In genomic region chr9:21872696-21873095, GRCh38 we compare ENCODE assay signal across 17 cellular contexts.
DNase-seq lines count a peak whose midpoint lies in the region; ATAC-seq and TF ChIP-seq lines count a peak whose summit lies in the region.
"Had no signal": no experiment of that assay in that cellular context is flagged by ENCODE, and none has a peak within 500 bp of the region (broad histone marks: within the 10 kb centered on the region; RNA-seq: fewer than 3 reads in every experiment).

No MANE protein-coding gene starts in this region.

- no peaks in the 10 kb centered on the region for H3K36me3 ChIP-seq in A673 (ENCODE audit: insufficient read depth, low read length, poor library complexity, severe bottlenecking)
- H3K36me3 ChIP-seq in HCT116 (ENCODE audit: control insufficient read depth in 1 of 2, insufficient read depth in 2 of 2, low read length in 2 of 2) = peaks cover 3 to 15% of the 10 kb centered on the region in 2 experiments; a peak in 2 of 4 replicates
- 0 out of 2 replicates have a peak, but pooled peaks cover 3% of the 10 kb centered on the region for H3K36me3 ChIP-seq in SJSA1

- no peak for TF ChIP-seq CTCF in A673 (conservative IDR thresholded peaks at IDR 0.05; ENCODE audit: low read depth, low read length)
- TF ChIP-seq CTCF in HCT116 (IDR thresholded peaks at IDR 0.05 in 2 of 3, conservative IDR thresholded peaks at IDR 0.05 in 1 of 3; ENCODE audit: borderline replicate concordance in 1 of 3, insufficient read depth in 1 of 3, low read depth in 2 of 3, low read length in 2 of 3) = no peak

- no peaks in the 10 kb centered on the region for H3K9me3 ChIP-seq in A673 (ENCODE audit: low read depth, low read length, poor library complexity, severe bottlenecking)
- H3K9me3 ChIP-seq in HCT116 (ENCODE audit: control insufficient read depth in 1 of 2, insufficient read depth in 1 of 2, low read depth in 1 of 2, low read length in 2 of 2) = no peaks in the 10 kb centered on the region
- no peaks in the 10 kb centered on the region for H3K9me3 ChIP-seq in SJSA1 (replicated peaks)

- intact Hi-C loops in A673 (cut with micrococcal nuclease; ENCODE audit: unreplicated experiment) = no loop called here
- intact Hi-C loops in HCT116 (cut with micrococcal nuclease) = no loop called here

- H3K4me3 ChIP-seq in A673 (ENCODE audit: low read depth, low read length, poor library complexity, severe bottlenecking) (no peak overlapping the region), HCT116 (replicated peaks in 1 of 2; ENCODE audit: low read depth in 1 of 2, low read length in 2 of 2) (no peak overlapping the region), SJSA1 (no peak overlapping the region)
- H3K4me3 ChIP-seq: SJCRH30 had no signal

- H3K9ac ChIP-seq in HCT116 (ENCODE audit: low read length) = 0 out of 2 replicates have a peak overlapping the region, but pooled peaks have one; percentile 26

- H4K20me1 ChIP-seq in HCT116 (ENCODE audit: insufficient read depth) = peaks cover under 1% of the 10 kb centered on the region; the same call in 1 of the 2 replicates

- H3K4me2 ChIP-seq in HCT116 (ENCODE audit: low read length) = peak overlapping the region; percentile 52

- CTCF ChIA-PET in A673 (lab: Charles Lee) (no interaction called here), HCT116 (lab: Charles Lee) (no interaction called here)

- H3K27me3 ChIP-seq in A673 (replicated peaks; ENCODE audit: insufficient read depth, low read depth, low read length, poor library complexity) = no peaks in the 10 kb centered on the region
- H3K27me3 ChIP-seq in HCT116 (ENCODE audit: insufficient read depth, low read length) = no peaks in the 10 kb centered on the region
- H3K27me3 ChIP-seq in SJSA1 (replicated peaks) = no peaks in the 10 kb centered on the region
- H3K27me3 ChIP-seq: SJCRH30 had no signal

- peak; percentile 34 for ATAC-seq in HCT116
- ATAC-seq in HG03457 (IDR thresholded peaks at IDR 0.05; ENCODE audit: unreplicated experiment) = no peak
- ATAC-seq in GM19452 (IDR thresholded peaks at IDR 0.05; ENCODE audit: unreplicated experiment) = no peak

- no peak overlapping the region for H2AFZ ChIP-seq in HCT116 (ENCODE audit: low read depth, low read length, poor library complexity, severe bottlenecking)

- TF ChIP-seq POLR2A in HCT116 (IDR thresholded peaks at IDR 0.05; ENCODE audit: borderline replicate concordance, extremely low read depth, insufficient read depth, insufficient read length) = no peak

- TF ChIP-seq RAD21 in HCT116 (IDR thresholded peaks at IDR 0.05; ENCODE audit: low read depth) = no peak

- H3K79me2 ChIP-seq in HCT116 (ENCODE audit: insufficient read depth, low read length) = peaks cover 48% of the 10 kb centered on the region

- POLR2A ChIA-PET in A673 (lab: Charles Lee; ENCODE audit: low non-redundant PET) (no interaction called here), HCT116 (lab: Charles Lee) (no interaction called here)

- RAD21 ChIA-PET in HCT116 (lab: Charles Lee; ENCODE audit: low non-redundant PET in 1 of 2, low total read pairs in 2 of 2, uncharacterized antibody in 2 of 2, unreplicated experiment in 2 of 2) = no interaction called here

- BruUV-seq in A673 (replicated peaks; lab: Mats Ljungman, UMichigan) = no TSS peak
- no TSS peak for BruUV-seq in HCT116 (replicated peaks; lab: Mats Ljungman, UMichigan)

- DNase-seq in A673 (ENCODE audit: low spot score) = peak; percentile 7
- no peak for DNase-seq in HCT116 (ENCODE audit: low read depth, low spot score)
- DNase-seq in SJSA1 (ENCODE audit: low read depth in 1 of 2, low spot score in 2 of 2) = peak in 1 of 2 experiments; percentile 1
- peak; percentile 83 for DNase-seq in islet precursor cell
- no peak for DNase-seq in DMS79 (lab: John Stamatoyannopoulos, UW)
- DNase-seq in COR-L47 (lab: John Stamatoyannopoulos, UW) = no peak
- DNase-seq: C1 segment of cervical spinal cord, DMS 273 treated with DMSO at 0.1 percent for 48 hours, H7, KBM-7, NCI-H1436 treated with DMSO at 0.1 percent for 48 hours, NCI-H2029 treated with DMSO at 0.1 percent for 48 hours, OCI-M1, RPMI8226, SJCRH30 had no signal

- no peaks in the 10 kb centered on the region for H3K9me2 ChIP-seq in HCT116 (ENCODE audit: insufficient read depth)

- no peak overlapping the region for H3K27ac ChIP-seq in A673 (ENCODE audit: low read depth, low read length, poor library complexity, severe bottlenecking)
- H3K27ac ChIP-seq in HCT116 (ENCODE audit: low read depth, low read length) = peak overlapping the region; percentile 68; the same call in 1 of the 2 replicates
- H3K27ac ChIP-seq in SJSA1 = peak overlapping the region; percentile 92
- H3K27ac ChIP-seq: SJCRH30 had no signal

- H3K4me1 ChIP-seq in A673 (ENCODE audit: insufficient read depth, low read length, poor library complexity, severe bottlenecking) = no peaks in the 10 kb centered on the region
- H3K4me1 ChIP-seq in HCT116 (ENCODE audit: control insufficient read depth in 1 of 2, insufficient read depth in 2 of 2, low read length in 2 of 2) = peaks cover 37 to 54% of the 10 kb centered on the region in 2 experiments
- H3K4me1 ChIP-seq in SJSA1 (replicated peaks) = peaks cover 18% of the 10 kb centered on the region

TF ChIP-seq in HCT116, 20 proteins besides CTCF, POLR2A, EP300 and RAD21:
- TF ChIP-seq CEBPB (IDR thresholded peaks at IDR 0.05; ENCODE audit: low read depth) = no peak
- no peak for TF ChIP-seq ZNF274 (IDR thresholded peaks at IDR 0.05; ENCODE audit: low read depth, low read length)
- no peak for TF ChIP-seq JUND (IDR thresholded peaks at IDR 0.05)
- no peak for TF ChIP-seq SRF (IDR thresholded peaks at IDR 0.05; ENCODE audit: low read depth)
- TF ChIP-seq ELF1 (IDR thresholded peaks at IDR 0.05; ENCODE audit: borderline replicate concordance, low read depth) = no peak
- TF ChIP-seq, protein P1, sequence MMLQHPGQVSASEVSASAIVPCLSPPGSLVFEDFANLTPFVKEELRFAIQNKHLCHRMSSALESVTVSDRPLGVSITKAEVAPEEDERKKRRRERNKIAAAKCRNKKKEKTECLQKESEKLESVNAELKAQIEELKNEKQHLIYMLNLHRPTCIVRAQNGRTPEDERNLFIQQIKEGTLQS (IDR thresholded peaks at IDR 0.05) = no peak
- no peak for TF ChIP-seq CBX3 (IDR thresholded peaks at IDR 0.05; ENCODE audit: low read depth)
- TF ChIP-seq EZH2phosphoT487 (IDR thresholded peaks at IDR 0.05; ENCODE audit: borderline replicate concordance) = no peak
- TF ChIP-seq EZH2 (IDR thresholded peaks at IDR 0.05) = no peak
- TF ChIP-seq FOSL1 (IDR thresholded peaks at IDR 0.05; ENCODE audit: low read depth) = no peak
- no peak for TF ChIP-seq SIN3A (IDR thresholded peaks at IDR 0.05; ENCODE audit: low read depth)
- TF ChIP-seq MAX (IDR thresholded peaks at IDR 0.05) = no peak
- no peak for TF ChIP-seq POLR2AphosphoS5 (IDR thresholded peaks at IDR 0.05; ENCODE audit: low read depth, low read length)
- TF ChIP-seq EGR1 (IDR thresholded peaks at IDR 0.05; ENCODE audit: low read depth) = no peak

Comparison
In these comparisons a context has a peak if more than half of its experiments do, and no peak if none do; other contexts are left out.
1. DNase-seq: peak in A673 (single experiment) and islet precursor cell (single experiment); none in HCT116 (single experiment), DMS79 (single experiment) and COR-L47 (single experiment).